In genomic region chr17:49031965-49032928, GRCh38 we compare ENCODE assay signal across 8 cellular contexts. TPM values are rescaled to one million over a fixed set of nuclear protein-coding genes. Genes with fewer than 3 reads are reported as not detected.
A peak's percentile ranks its signal among the peaks of the same experiment; 100 is the strongest.
DNase-seq lines count a peak whose midpoint lies in the region; ATAC-seq and TF ChIP-seq lines count a peak whose summit lies in the region.

No MANE protein-coding gene starts in this region.

- no peak overlapping the region for H2BK5ac ChIP-seq in neuronal stem cell (ENCODE audit: low read length)

- H2BK15ac ChIP-seq in neuronal stem cell (ENCODE audit: low read length): no peak overlapping the region

- H3K36me3 Mint-ChIP-seq in Calu3 (ENCODE audit: insufficient read depth, unreplicated experiment): peaks cover 6% of the 10 kb centered on the region
- no peaks in the 10 kb centered on the region for H3K36me3 Mint-ChIP-seq in activated CD8-positive, alpha-beta T cell treated with anti-CD3 and anti-CD28 coated beads for 36 hours (ENCODE audit: low read depth)

- H3K4me1 Mint-ChIP-seq in Calu3 (ENCODE audit: low read depth, unreplicated experiment): peaks cover 11% of the 10 kb centered on the region
- H3K4me1 Mint-ChIP-seq in activated CD8-positive, alpha-beta T cell treated with anti-CD3 and anti-CD28 coated beads for 36 hours (ENCODE audit: low read depth): no peaks in the 10 kb centered on the region

- peak overlapping the region; percentile 46 for H3K27ac ChIP-seq in neuronal stem cell (replicated peaks; ENCODE audit: low read length)

- H2BK12ac ChIP-seq in neuronal stem cell (ENCODE audit: low read length): no peak overlapping the region

- no peaks in the 10 kb centered on the region for H3K9me3 ChIP-seq in neuronal stem cell (replicated peaks in 1 of 2; ENCODE audit: control insufficient read depth in 2 of 2, insufficient read depth in 1 of 2, low read depth in 1 of 2, low read length in 2 of 2)

- no peaks in the 10 kb centered on the region for H3K27me3 Mint-ChIP-seq in Calu3 (ENCODE audit: unreplicated experiment)
- no peaks in the 10 kb centered on the region for H3K27me3 Mint-ChIP-seq in activated CD8-positive, alpha-beta T cell treated with anti-CD3 and anti-CD28 coated beads for 36 hours

- peak; percentile 74 for DNase-seq in Calu3
- peak; percentile 80 for DNase-seq in HPDE6-E6E7 (ENCODE audit: extremely low spot score)
- DNase-seq in NCI-H748 (lab: John Stamatoyannopoulos, UW; ENCODE audit: unreplicated experiment): peak; percentile 79
- peak; percentile 60 for DNase-seq in activated CD8-positive, alpha-beta T cell treated with anti-CD3 and anti-CD28 coated beads for 36 hours
- peak; percentile 89 for DNase-seq in fibroblast of pulmonary artery (ENCODE audit: low read depth)
- DNase-seq in neuronal stem cell (ENCODE audit: low spot score): peak; percentile 83

- no peak overlapping the region for H3K4me2 ChIP-seq in neuronal stem cell (ENCODE audit: insufficient read depth, low read length, poor library complexity, severe bottlenecking)

- no peak overlapping the region for H4K8ac ChIP-seq in neuronal stem cell (ENCODE audit: low read depth, low read length)

- H2AFZ ChIP-seq in neuronal stem cell (ENCODE audit: low read length): no peak overlapping the region

- H3K4me3 ChIP-seq in fibroblast of pulmonary artery (replicated peaks; ENCODE audit: low read depth, low read length) (no peak overlapping the region), neuronal stem cell (ENCODE audit: low read length in 2 of 2) (no peak overlapping the region)

- peak overlapping the region; percentile 2 for H3K4me3 Mint-ChIP-seq in Calu3 (ENCODE audit: low read depth, unreplicated experiment)
- no peak overlapping the region for H3K4me3 Mint-ChIP-seq in activated CD8-positive, alpha-beta T cell treated with anti-CD3 and anti-CD28 coated beads for 36 hours

- H3K27ac Mint-ChIP-seq in Calu3 (ENCODE audit: unreplicated experiment): no peak overlapping the region
- no peak overlapping the region for H3K27ac Mint-ChIP-seq in activated CD8-positive, alpha-beta T cell treated with anti-CD3 and anti-CD28 coated beads for 36 hours

- CTCF ChIA-PET in Calu3 (lab: Charles Lee): interaction anchor here (0.5 to 2.3 kb wide), 40 partner anchors 11 to 863 kb away, joined by 3 to 25 read pairs (median 4); partner anchors contain the start of genes ATP5MC1, PRAC2, SNF8 and ZNF652
- CTCF ChIA-PET in activated CD8-positive, alpha-beta T cell treated with anti-CD3 and anti-CD28 coated beads for 36 hours (lab: Charles Lee): interaction anchor here (0.6 to 3.0 kb wide), 70 partner anchors 8 to 1168 kb away, joined by 3 to 23 read pairs (median 4); partner anchors contain the start of genes ATP5MC1, SNF8 and TTLL6

- H3K23ac ChIP-seq in neuronal stem cell (ENCODE audit: low read depth, low read length, poor library complexity): no peak overlapping the region

- no peak overlapping the region for H4K91ac ChIP-seq in neuronal stem cell (ENCODE audit: low read depth, low read length, poor library complexity)

- H3K4me1 ChIP-seq in neuronal stem cell (ENCODE audit: control insufficient read depth in 2 of 2, insufficient read depth in 1 of 2, low read depth in 1 of 2, low read length in 2 of 2): peaks cover 0 to 5% of the 10 kb centered on the region in 2 donors

- H3K36me3 ChIP-seq in neuronal stem cell (replicated peaks in 1 of 2; ENCODE audit: control insufficient read depth in 2 of 2, insufficient read depth in 2 of 2, low read length in 2 of 2): peaks cover 29 to 95% of the 10 kb centered on the region in 2 donors

- TF ChIP-seq CTCF in Calu3 (IDR thresholded peaks at IDR 0.05; ENCODE audit: unreplicated experiment): peak; percentile 90
- peak; percentile 79 for TF ChIP-seq CTCF in activated CD8-positive, alpha-beta T cell treated with anti-CD3 and anti-CD28 coated beads for 36 hours (IDR thresholded peaks at IDR 0.05)
- peak; percentile 72 for TF ChIP-seq CTCF in fibroblast of pulmonary artery (IDR thresholded peaks at IDR 0.05; ENCODE audit: low read length, missing control alignments)

- peaks cover 7% of the 10 kb centered on the region for H3K79me1 ChIP-seq in neuronal stem cell (ENCODE audit: low read depth, low read length)

- WGBS in neuronal stem cell (ENCODE audit: extremely low coverage in 2 of 2, insufficient read length in 2 of 2, insufficient replicate concordance in 1 of 2), 2 donors: 100% methylated on average over 1 of the region's 11 CpGs; no CpG with 5 or more reads in 1 of the 2 donors

- no peak overlapping the region for H3K14ac ChIP-seq in neuronal stem cell (ENCODE audit: low read length)

- POLR2A ChIA-PET in activated CD8-positive, alpha-beta T cell treated with anti-CD3 and anti-CD28 coated beads for 36 hours (lab: Charles Lee): interaction anchor here (0.6 kb wide), 1 partner anchor 192 kb away, joined by 3 read pairs; no protein-coding TSS in a partner anchor

- no peak overlapping the region for H3K9ac ChIP-seq in neuronal stem cell (ENCODE audit: low read depth, low read length, poor library complexity)

- no peaks in the 10 kb centered on the region for H3K27me3 ChIP-seq in neuronal stem cell (ENCODE audit: control insufficient read depth in 3 of 3, insufficient read depth in 3 of 3, low read depth in 1 of 3, low read length in 3 of 3)

- no peak overlapping the region for H2BK120ac ChIP-seq in neuronal stem cell (ENCODE audit: low read depth, low read length)

- peak; percentile 91 for ATAC-seq in activated CD8-positive, alpha-beta T cell treated with anti-CD3 and anti-CD28 coated beads for 36 hours
- no peak for ATAC-seq in GM21619 (IDR thresholded peaks at IDR 0.05; ENCODE audit: unreplicated experiment)
- no peak for ATAC-seq in HG03175 (IDR thresholded peaks at IDR 0.05; ENCODE audit: unreplicated experiment)

- intact Hi-C loops in Calu3 (cut with micrococcal nuclease; ENCODE audit: unreplicated experiment): loop anchor here (1.0 to 10.0 kb wide), 4 partner anchors 78 to 228 kb away; partner anchors contain the start of gene ATP5MC1
- intact Hi-C loops in activated CD8-positive, alpha-beta T cell treated with anti-CD3 and anti-CD28 coated beads for 36 hours (cut with micrococcal nuclease): loop anchor here (5.0 to 10.0 kb wide), 4 partner anchors 67 to 357 kb away; partner anchors contain the start of genes ATP5MC1 and GIP

- no peak overlapping the region for H3K18ac ChIP-seq in neuronal stem cell (ENCODE audit: low read length)

- no TSS peak for BruUV-seq in Calu3 (replicated peaks; lab: Mats Ljungman, UMichigan)

- H2AK5ac ChIP-seq in neuronal stem cell (ENCODE audit: low read depth, low read length): no peak overlapping the region

- no peak overlapping the region for H3K4ac ChIP-seq in neuronal stem cell (ENCODE audit: low read length)

- H3K9me3 Mint-ChIP-seq in Calu3 (ENCODE audit: low read depth, unreplicated experiment): no peaks in the 10 kb centered on the region
- H3K9me3 Mint-ChIP-seq in activated CD8-positive, alpha-beta T cell treated with anti-CD3 and anti-CD28 coated beads for 36 hours: no peaks in the 10 kb centered on the region

RNA-seq across cellular contexts. Expression of gene IGF2BP1, which starts 35.1 kb away (rescaled TPM):
- 14.4 and 17.6 TPM in 2 replicates for total RNA-seq in Calu3 (2022)
- total RNA-seq in activated CD8-positive, alpha-beta T cell treated with anti-CD3 and anti-CD28 coated beads for 36 hours: under 1 TPM; 0.18 to 0.51 TPM
- polyA plus RNA-seq in neuronal stem cell (2013, experiment 1 of 2): 77.2 TPM
- 84.4 TPM for polyA plus RNA-seq in neuronal stem cell (2013, experiment 2 of 2)

Comparison
In these comparisons a context has a peak if more than half of its experiments do, and no peak if none do; other contexts are left out.
1. RNA of gene IGF2BP1, which starts 35.1 kb away (total RNA-seq): 14.4 to 17.6 TPM in Calu3; 0.18 to 0.51 TPM in activated CD8-positive, alpha-beta T cell treated with anti-CD3 and anti-CD28 coated beads for 36 hours; every median in the first group is over 10 times any median in the second.
2. Peak in every context shown above with its lines, with median percentiles within 50 percentile points of each other: DNase-seq and CTCF ChIP-seq.